ENCODE assay signal across 1 cellular context in genomic region chr7:155643804-155644177, GRCh38.
TF ChIP-seq lines count a peak whose summit lies in the region.

No MANE protein-coding gene starts in this region.

TF ChIP-seq in HepG2, 621 proteins besides CTCF, POLR2A, EP300 and RAD21 (continued from another document):
- TF ChIP-seq, protein P1, sequence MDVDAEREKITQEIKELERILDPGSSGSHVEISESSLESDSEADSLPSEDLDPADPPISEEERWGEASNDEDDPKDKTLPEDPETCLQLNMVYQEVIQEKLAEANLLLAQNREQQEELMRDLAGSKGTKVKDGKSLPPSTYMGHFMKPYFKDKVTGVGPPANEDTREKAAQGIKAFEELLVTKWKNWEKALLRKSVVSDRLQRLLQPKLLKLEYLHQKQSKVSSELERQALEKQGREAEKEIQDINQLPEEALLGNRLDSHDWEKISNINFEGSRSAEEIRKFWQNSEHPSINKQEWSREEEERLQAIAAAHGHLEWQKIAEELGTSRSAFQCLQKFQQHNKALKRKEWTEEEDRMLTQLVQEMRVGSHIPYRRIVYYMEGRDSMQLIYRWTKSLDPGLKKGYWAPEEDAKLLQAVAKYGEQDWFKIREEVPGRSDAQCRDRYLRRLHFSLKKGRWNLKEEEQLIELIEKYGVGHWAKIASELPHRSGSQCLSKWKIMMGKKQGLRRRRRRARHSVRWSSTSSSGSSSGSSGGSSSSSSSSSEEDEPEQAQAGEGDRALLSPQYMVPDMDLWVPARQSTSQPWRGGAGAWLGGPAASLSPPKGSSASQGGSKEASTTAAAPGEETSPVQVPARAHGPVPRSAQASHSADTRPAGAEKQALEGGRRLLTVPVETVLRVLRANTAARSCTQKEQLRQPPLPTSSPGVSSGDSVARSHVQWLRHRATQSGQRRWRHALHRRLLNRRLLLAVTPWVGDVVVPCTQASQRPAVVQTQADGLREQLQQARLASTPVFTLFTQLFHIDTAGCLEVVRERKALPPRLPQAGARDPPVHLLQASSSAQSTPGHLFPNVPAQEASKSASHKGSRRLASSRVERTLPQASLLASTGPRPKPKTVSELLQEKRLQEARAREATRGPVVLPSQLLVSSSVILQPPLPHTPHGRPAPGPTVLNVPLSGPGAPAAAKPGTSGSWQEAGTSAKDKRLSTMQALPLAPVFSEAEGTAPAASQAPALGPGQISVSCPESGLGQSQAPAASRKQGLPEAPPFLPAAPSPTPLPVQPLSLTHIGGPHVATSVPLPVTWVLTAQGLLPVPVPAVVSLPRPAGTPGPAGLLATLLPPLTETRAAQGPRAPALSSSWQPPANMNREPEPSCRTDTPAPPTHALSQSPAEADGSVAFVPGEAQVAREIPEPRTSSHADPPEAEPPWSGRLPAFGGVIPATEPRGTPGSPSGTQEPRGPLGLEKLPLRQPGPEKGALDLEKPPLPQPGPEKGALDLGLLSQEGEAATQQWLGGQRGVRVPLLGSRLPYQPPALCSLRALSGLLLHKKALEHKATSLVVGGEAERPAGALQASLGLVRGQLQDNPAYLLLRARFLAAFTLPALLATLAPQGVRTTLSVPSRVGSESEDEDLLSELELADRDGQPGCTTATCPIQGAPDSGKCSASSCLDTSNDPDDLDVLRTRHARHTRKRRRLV (CRISPR knock-in tag; IDR thresholded peaks at IDR 0.05), result 0 out of 2 replicates have a peak, but pooled peaks have one; percentile 47
- TF ChIP-seq ZNF800 (CRISPR knock-in tag; IDR thresholded peaks at IDR 0.05) (peak; percentile 39; the same call in 1 of the 2 replicates), ZBTB7A (CRISPR knock-in tag; IDR thresholded peaks at IDR 0.05) (peak; percentile 90), ARNTL (CRISPR knock-in tag; IDR thresholded peaks at IDR 0.05) (0 out of 2 replicates have a peak, but pooled peaks have one; percentile 24), ZNF572 (CRISPR knock-in tag; IDR thresholded peaks at IDR 0.05) (peak; percentile 79; the same call in 1 of the 2 replicates), ZNF343 (CRISPR knock-in tag; IDR thresholded peaks at IDR 0.05) (peak; percentile 90; the same call in 1 of the 2 replicates), ZNF556 (CRISPR knock-in tag; IDR thresholded peaks at IDR 0.05; ENCODE audit: borderline replicate concordance) (peak; percentile 35; the same call in 1 of the 2 replicates)
- TF ChIP-seq, protein P2, sequence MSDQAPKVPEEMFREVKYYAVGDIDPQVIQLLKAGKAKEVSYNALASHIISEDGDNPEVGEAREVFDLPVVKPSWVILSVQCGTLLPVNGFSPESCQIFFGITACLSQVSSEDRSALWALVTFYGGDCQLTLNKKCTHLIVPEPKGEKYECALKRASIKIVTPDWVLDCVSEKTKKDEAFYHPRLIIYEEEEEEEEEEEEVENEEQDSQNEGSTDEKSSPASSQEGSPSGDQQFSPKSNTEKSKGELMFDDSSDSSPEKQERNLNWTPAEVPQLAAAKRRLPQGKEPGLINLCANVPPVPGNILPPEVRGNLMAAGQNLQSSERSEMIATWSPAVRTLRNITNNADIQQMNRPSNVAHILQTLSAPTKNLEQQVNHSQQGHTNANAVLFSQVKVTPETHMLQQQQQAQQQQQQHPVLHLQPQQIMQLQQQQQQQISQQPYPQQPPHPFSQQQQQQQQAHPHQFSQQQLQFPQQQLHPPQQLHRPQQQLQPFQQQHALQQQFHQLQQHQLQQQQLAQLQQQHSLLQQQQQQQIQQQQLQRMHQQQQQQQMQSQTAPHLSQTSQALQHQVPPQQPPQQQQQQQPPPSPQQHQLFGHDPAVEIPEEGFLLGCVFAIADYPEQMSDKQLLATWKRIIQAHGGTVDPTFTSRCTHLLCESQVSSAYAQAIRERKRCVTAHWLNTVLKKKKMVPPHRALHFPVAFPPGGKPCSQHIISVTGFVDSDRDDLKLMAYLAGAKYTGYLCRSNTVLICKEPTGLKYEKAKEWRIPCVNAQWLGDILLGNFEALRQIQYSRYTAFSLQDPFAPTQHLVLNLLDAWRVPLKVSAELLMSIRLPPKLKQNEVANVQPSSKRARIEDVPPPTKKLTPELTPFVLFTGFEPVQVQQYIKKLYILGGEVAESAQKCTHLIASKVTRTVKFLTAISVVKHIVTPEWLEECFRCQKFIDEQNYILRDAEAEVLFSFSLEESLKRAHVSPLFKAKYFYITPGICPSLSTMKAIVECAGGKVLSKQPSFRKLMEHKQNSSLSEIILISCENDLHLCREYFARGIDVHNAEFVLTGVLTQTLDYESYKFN (CRISPR knock-in tag; conservative IDR thresholded peaks at IDR 0.05), result peak; percentile 42; the same call in 1 of the 2 replicates
- TF ChIP-seq, protein P3, sequence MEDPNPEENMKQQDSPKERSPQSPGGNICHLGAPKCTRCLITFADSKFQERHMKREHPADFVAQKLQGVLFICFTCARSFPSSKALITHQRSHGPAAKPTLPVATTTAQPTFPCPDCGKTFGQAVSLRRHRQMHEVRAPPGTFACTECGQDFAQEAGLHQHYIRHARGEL (CRISPR knock-in tag; IDR thresholded peaks at IDR 0.05), result 0 out of 2 replicates have a peak, but pooled peaks have one; percentile 43
